ENCODE assay signal across 8 cellular contexts in the genomic region with DNA sequence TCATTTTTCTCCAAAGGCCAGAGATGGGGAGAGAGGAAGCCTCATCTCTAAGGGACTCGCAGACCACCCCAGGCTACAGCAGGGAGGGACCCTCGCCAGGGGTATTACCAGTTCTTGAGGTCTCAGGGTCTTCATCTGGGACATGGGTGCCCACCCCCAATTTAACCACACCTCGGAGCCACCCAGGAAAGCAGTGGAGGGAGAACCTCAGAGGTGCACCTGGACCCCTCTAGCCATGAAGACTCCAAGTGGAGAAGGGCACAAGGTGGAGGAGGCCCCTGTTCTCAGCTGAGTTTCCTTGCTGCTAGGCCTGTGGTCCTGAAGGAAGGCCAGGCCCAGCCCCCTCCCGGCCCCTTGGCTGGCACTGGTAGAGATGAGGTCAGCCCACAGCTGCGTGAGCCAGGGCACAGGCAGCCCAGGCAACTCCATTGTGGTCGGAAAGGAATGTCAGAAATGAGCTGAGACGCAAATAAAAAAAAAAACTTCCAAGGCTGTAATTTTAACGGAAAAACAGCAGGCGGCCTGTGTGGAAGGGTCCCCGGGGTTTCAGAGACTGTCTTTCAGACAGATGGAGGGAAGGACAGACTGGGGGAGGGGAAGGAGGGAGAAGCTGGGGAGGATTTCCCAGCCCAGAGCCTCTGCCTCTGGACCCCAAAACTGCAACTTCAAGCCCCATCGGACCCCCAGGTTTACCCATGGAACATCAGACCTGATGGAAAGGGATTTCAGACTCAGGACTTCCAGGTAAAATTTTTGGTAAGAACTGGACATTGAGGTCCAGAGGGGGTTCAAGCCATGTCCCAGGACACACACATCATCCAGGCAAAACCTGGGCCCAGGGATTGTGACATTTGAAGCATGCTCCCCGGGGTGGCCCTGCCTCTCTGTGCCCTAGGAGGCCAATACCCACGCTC. TPM values are rescaled to one million over a fixed set of nuclear protein-coding genes. Genes with fewer than 3 reads are reported as not detected.
DNase-seq lines count a peak whose midpoint lies in the region; ATAC-seq and TF ChIP-seq lines count a peak whose summit lies in the region.

No MANE protein-coding gene starts in this region.

- TF ChIP-seq CTCF in A673 (conservative IDR thresholded peaks at IDR 0.05; ENCODE audit: low read depth, low read length), result peak; percentile 44
- TF ChIP-seq CTCF in foreskin fibroblast (IDR thresholded peaks at IDR 0.05; ENCODE audit: low read depth, low read length), result peak; percentile 57

- no TSS peak for BruUV-seq in A673 (replicated peaks; lab: Mats Ljungman, UMichigan)

- DNase-seq in A673 (ENCODE audit: low spot score), result peak; percentile 94
- DNase-seq in HT1080 (ENCODE audit: low read depth), result peak; percentile 99
- DNase-seq in SW 1271 (lab: John Stamatoyannopoulos, UW), result peak; percentile 92 to 95
- peak; percentile 97 to 99 for DNase-seq in foreskin fibroblast
- peak; percentile 43 for DNase-seq in occipital lobe (lab: John Stamatoyannopoulos, UW)
- DNase-seq in T-helper 9 cell, result no peak

- peaks cover 21% of the 10 kb centered on the region for H3K36me3 ChIP-seq in A673 (ENCODE audit: insufficient read depth, low read length, poor library complexity, severe bottlenecking)

- peak overlapping the region; percentile 11 for H3K4me3 ChIP-seq in A673 (ENCODE audit: low read depth, low read length, poor library complexity, severe bottlenecking)
- peak overlapping the region; percentile 23 to 37 for H3K4me3 ChIP-seq in foreskin fibroblast (ENCODE audit: low read depth in 1 of 2, low read length in 2 of 2)

- intact Hi-C loops in A673 (cut with micrococcal nuclease; ENCODE audit: unreplicated experiment), result loop anchor here (1.0 kb wide), 1 partner anchor 17 kb away; no protein-coding TSS in a partner anchor

- H3K27me3 ChIP-seq in A673 (replicated peaks; ENCODE audit: insufficient read depth, low read depth, low read length, poor library complexity), result no peaks in the 10 kb centered on the region

- CTCF ChIA-PET in A673 (lab: Charles Lee), result interaction anchor here (0.5 to 2.1 kb wide), 10 partner anchors 12 to 325 kb away, joined by 3 to 10 read pairs (median 4); a partner anchor contains a TSS

- no peaks in the 10 kb centered on the region for H3K9me3 ChIP-seq in A673 (ENCODE audit: low read depth, low read length, poor library complexity, severe bottlenecking)

- peak overlapping the region; percentile 95 for H3K27ac ChIP-seq in A673 (ENCODE audit: low read depth, low read length, poor library complexity, severe bottlenecking)

- POLR2A ChIA-PET in A673 (lab: Charles Lee; ENCODE audit: low non-redundant PET), result interaction anchor here (0.6 to 1.0 kb wide), 3 partner anchors 96 to 119 kb away, joined by 3 to 12 read pairs (median 7); a partner anchor contains a TSS

- peaks cover 71% of the 10 kb centered on the region for H3K4me1 ChIP-seq in A673 (ENCODE audit: insufficient read depth, low read length, poor library complexity, severe bottlenecking)

- ATAC-seq in HG02885 (IDR thresholded peaks at IDR 0.05; ENCODE audit: poor library complexity, unreplicated experiment), result no peak
- no peak for ATAC-seq in HG03175 (IDR thresholded peaks at IDR 0.05; ENCODE audit: unreplicated experiment)

RNA-seq across cellular contexts. Expression of a gene that starts 25.5 kb away (rescaled TPM):
- total RNA-seq in A673 (2021) (94.2 and 100 TPM in 2 replicates), occipital lobe (27.9 TPM)
- total RNA-seq in HT1080 (2014; rRNA removed; shearing (Covaris generic)), result 129 and 133 TPM in 2 replicates
- polyA plus RNA-seq in HT1080 (2015; cell fraction: cytosol; rRNA removed), result 77.9 and 97.4 TPM in 2 replicates
- polyA plus RNA-seq in HT1080 (2015; cell fraction: nucleus; rRNA removed), result 52.3 and 66.8 TPM in 2 replicates
